ENCODE assay signal across 9 cellular contexts in the genomic region with DNA sequence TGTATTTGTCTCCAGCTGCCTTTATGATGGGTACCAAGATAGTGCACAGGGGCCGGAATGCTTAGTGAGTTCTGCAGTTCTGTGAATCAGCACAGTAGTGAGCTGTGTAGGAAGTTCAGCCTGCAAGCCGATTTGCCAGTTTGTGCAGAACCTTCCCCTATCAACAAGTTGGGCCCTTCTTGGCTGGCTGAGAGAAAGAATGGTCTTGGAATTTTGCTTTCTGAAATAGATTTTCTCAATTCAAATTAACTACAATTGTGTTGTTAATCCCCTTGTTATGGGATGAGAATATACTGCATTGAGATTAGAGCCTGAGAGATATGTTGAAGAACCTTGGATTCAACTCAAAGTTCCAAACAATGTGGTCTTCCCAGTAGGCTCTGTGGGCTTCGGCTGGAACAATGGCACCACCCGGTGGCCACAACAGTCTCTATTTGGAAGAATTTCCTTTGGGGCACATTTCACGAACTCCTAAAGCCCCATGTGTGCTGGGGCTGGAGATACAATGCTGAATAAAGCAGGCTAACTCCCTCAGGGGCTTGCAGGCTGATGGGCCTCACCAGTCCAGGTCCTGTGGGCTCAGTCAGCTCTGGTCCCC. TPM values are rescaled to one million over a fixed set of nuclear protein-coding genes. Genes with fewer than 3 reads are reported as not detected.
DNase-seq lines count a peak whose midpoint lies in the region; ATAC-seq and TF ChIP-seq lines count a peak whose summit lies in the region.
"Had no signal": no experiment of that assay in that cellular context is flagged by ENCODE, and none has a peak within 500 bp of the region (broad histone marks: within the 10 kb centered on the region; RNA-seq: fewer than 3 reads in every experiment).

No MANE protein-coding gene starts in this region.

- DNase-seq in Daoy (ENCODE audit: low read depth) = peak; percentile 49
- peak; percentile 51 for DNase-seq in HK-2 (ENCODE audit: unreplicated experiment)
- DNase-seq in NT2/D1 (ENCODE audit: low read depth, low spot score) = peak; percentile 68
- no peak for DNase-seq in epithelial cell of proximal tubule (ENCODE audit: low read depth)
- peak; percentile 47 for DNase-seq in mucosa of gallbladder (ENCODE audit: low spot score)
- DNase-seq in T-cell = no peak

- no peaks in the 10 kb centered on the region for H3K27me3 ChIP-seq in NT2/D1 (ENCODE audit: insufficient read depth, insufficient read length)

- H3K4me3 ChIP-seq in NT2/D1 (ENCODE audit: insufficient read length, low read depth) = no peak overlapping the region
- H3K4me3 ChIP-seq in epithelial cell of proximal tubule (ENCODE audit: low read depth, low read length) = no peak overlapping the region

- no peak overlapping the region for H3K27ac Mint-ChIP-seq in T-cell

- no peaks in the 10 kb centered on the region for H3K9me3 ChIP-seq in NT2/D1 (ENCODE audit: insufficient read depth, low read length)

- peaks cover 4 to 17% of the 10 kb centered on the region in 2 donors for H3K27me3 Mint-ChIP-seq in T-cell

- POLR2A ChIA-PET in T-cell (lab: Charles Lee) = no interaction called here

- no peaks in the 10 kb centered on the region for H3K4me1 Mint-ChIP-seq in T-cell

- no peak for ATAC-seq in HG03175 (IDR thresholded peaks at IDR 0.05; ENCODE audit: unreplicated experiment)
- no peak for ATAC-seq in GM21360 (IDR thresholded peaks at IDR 0.05; ENCODE audit: unreplicated experiment)
- ATAC-seq in T-cell (replicated peaks in 1 of 4) = no peak

- no peak overlapping the region for H3K9ac ChIP-seq in NT2/D1 (ENCODE audit: insufficient read length, low read depth)

- CTCF ChIA-PET in T-cell (lab: Charles Lee) = no interaction called here

- no peak overlapping the region for H3K4me3 Mint-ChIP-seq in T-cell

- H3K4me1 ChIP-seq in NT2/D1 (ENCODE audit: insufficient read depth, insufficient read length) = no peaks in the 10 kb centered on the region

- no peaks in the 10 kb centered on the region for H3K36me3 Mint-ChIP-seq in T-cell

- peaks cover 0 to 7% (median 2%) of the 10 kb centered on the region in 3 donors for H3K9me3 Mint-ChIP-seq in T-cell

- H3K36me3 ChIP-seq in NT2/D1 (ENCODE audit: insufficient read depth, insufficient read length, low read length) = no peaks in the 10 kb centered on the region

- TF ChIP-seq CTCF in epithelial cell of proximal tubule (conservative IDR thresholded peaks at IDR 0.05; ENCODE audit: low read depth, low read length) = peak; percentile 81

RNA-seq across cellular contexts. Expression of a gene that starts 59.1 kb away (rescaled TPM):
- not detected in 2 replicates for total RNA-seq in Daoy (2014; rRNA removed; shearing (Covaris generic))
- total RNA-seq in epithelial cell of proximal tubule (not detected in 2 replicates), mucosa of gallbladder (not detected), T-cell (not detected)
- total RNA-seq: mononuclear cell had no signal

Comparison
In these comparisons a context has a peak if more than half of its experiments do, and no peak if none do; other contexts are left out.
1. DNase-seq: peak in Daoy (single experiment), HK-2 (single experiment), NT2/D1 (single experiment) and mucosa of gallbladder (single experiment); none in epithelial cell of proximal tubule (single experiment) and T-cell (0 of 34).